ENCODE assay signal across 1 cellular context in the genomic region with DNA sequence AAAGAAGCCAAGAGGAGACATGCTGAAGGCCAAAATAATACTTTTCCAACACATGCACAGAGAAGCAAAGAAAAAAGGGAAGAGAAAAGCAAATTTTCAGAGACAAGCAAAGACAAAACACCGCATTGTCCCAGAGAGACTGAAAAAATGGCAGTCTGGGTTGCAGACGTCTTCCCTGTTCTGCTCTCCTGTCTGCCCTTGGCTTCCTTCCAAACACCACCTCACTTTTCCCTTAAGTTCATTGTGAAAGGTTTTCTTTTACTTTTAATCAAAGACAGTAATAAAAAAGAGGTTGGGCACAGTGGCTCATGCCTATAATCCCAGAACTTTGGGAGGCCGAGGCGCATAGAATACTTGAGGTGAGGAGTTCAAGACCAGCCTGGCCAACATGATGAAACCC.
TF ChIP-seq lines count a peak whose summit lies in the region.

No MANE protein-coding gene starts in this region.

TF ChIP-seq in endothelial cell of umbilical vein, 7 proteins besides CTCF, POLR2A, EP300 and RAD21 (continued from another document):
- TF ChIP-seq, protein P1, sequence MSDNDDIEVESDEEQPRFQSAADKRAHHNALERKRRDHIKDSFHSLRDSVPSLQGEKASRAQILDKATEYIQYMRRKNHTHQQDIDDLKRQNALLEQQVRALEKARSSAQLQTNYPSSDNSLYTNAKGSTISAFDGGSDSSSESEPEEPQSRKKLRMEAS (IDR thresholded peaks at IDR 0.05; ENCODE audit: insufficient read depth, insufficient read length), result no peak
- TF ChIP-seq JUN (IDR thresholded peaks at IDR 0.05; ENCODE audit: borderline replicate concordance, insufficient read depth, insufficient read length, low read depth) (no peak), POLR2AphosphoS5 (IDR thresholded peaks at IDR 0.05; ENCODE audit: insufficient read depth, low read depth, low read length) (no peak)
